1 cellular context compared by ENCODE assay signal in the genomic region with DNA sequence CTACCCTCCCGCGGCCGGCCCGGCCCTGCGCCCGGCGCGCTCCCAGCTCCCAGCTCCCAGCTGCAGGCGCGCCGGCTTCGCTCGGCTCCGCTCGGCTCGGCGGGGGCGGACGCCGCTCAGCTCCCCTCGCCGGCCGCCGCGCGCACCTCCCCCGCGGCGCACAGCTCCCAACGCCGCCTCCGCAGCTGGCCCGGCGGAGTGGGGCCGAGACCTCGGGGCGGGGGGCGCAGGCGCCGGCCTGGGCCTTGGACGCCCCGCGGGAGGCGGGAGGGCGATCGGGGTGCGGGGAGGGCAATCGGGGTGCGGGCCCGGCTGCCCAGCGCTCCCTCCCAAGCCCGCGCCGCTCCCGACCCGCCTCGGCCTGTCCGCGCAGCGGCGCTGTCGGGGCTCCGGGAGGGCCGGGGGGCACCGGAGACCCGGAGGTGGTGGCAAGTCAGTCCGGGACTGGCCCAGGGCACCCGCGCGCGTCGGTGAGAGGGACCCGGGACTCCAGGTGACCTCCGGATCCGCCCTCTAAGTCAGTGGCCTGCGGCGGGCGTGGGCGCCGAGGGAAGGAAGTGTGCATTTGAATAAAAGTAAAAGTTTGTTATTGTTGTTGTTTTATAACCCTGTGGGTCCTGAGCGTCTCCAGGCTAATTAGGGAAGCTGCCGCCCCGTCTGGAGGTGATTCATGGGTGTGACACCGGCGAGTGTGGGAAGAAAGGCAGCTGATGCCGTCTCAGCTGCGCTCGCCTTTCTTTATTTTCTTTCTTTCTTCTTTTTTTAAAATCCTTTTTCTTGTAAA.
TF ChIP-seq lines count a peak whose summit lies in the region.

A gene with protein sequence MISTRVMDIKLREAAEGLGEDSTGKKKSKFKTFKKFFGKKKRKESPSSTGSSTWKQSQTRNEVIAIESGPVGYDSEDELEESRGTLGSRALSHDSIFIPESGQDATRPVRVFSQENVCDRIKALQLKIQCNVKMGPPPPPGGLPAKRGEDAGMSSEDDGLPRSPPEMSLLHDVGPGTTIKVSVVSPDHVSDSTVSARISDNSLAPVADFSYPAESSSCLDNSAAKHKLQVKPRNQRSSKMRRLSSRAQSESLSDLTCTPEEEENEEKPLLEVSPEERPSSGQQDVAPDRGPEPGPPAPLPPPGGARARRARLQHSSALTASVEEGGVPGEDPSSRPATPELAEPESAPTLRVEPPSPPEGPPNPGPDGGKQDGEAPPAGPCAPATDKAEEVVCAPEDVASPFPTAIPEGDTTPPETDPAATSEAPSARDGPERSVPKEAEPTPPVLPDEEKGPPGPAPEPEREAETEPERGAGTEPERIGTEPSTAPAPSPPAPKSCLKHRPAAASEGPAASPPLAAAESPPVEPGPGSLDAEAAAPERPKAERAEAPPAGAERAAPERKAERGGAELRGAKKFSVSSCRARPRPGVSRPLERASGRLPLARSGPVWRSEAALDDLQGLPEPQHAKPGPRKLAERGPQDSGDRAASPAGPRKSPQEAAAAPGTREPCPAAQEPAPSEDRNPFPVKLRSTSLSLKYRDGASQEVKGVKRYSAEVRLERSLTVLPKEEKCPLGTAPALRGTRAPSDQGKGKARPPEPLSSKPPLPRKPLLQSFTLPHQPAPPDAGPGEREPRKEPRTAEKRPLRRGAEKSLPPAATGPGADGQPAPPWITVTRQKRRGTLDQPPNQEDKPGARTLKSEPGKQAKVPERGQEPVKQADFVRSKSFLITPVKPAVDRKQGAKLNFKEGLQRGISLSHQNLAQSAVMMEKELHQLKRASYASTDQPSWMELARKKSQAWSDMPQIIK (minus strand): TSS at position 93 of the 784 bp plus-strand sequence. CDS start 89,425 bp downstream, outside the sequence.

TF ChIP-seq in GM23338, 12 proteins besides CTCF, POLR2A, EP300 and RAD21 (continued from another document):
- TF ChIP-seq, protein P1, sequence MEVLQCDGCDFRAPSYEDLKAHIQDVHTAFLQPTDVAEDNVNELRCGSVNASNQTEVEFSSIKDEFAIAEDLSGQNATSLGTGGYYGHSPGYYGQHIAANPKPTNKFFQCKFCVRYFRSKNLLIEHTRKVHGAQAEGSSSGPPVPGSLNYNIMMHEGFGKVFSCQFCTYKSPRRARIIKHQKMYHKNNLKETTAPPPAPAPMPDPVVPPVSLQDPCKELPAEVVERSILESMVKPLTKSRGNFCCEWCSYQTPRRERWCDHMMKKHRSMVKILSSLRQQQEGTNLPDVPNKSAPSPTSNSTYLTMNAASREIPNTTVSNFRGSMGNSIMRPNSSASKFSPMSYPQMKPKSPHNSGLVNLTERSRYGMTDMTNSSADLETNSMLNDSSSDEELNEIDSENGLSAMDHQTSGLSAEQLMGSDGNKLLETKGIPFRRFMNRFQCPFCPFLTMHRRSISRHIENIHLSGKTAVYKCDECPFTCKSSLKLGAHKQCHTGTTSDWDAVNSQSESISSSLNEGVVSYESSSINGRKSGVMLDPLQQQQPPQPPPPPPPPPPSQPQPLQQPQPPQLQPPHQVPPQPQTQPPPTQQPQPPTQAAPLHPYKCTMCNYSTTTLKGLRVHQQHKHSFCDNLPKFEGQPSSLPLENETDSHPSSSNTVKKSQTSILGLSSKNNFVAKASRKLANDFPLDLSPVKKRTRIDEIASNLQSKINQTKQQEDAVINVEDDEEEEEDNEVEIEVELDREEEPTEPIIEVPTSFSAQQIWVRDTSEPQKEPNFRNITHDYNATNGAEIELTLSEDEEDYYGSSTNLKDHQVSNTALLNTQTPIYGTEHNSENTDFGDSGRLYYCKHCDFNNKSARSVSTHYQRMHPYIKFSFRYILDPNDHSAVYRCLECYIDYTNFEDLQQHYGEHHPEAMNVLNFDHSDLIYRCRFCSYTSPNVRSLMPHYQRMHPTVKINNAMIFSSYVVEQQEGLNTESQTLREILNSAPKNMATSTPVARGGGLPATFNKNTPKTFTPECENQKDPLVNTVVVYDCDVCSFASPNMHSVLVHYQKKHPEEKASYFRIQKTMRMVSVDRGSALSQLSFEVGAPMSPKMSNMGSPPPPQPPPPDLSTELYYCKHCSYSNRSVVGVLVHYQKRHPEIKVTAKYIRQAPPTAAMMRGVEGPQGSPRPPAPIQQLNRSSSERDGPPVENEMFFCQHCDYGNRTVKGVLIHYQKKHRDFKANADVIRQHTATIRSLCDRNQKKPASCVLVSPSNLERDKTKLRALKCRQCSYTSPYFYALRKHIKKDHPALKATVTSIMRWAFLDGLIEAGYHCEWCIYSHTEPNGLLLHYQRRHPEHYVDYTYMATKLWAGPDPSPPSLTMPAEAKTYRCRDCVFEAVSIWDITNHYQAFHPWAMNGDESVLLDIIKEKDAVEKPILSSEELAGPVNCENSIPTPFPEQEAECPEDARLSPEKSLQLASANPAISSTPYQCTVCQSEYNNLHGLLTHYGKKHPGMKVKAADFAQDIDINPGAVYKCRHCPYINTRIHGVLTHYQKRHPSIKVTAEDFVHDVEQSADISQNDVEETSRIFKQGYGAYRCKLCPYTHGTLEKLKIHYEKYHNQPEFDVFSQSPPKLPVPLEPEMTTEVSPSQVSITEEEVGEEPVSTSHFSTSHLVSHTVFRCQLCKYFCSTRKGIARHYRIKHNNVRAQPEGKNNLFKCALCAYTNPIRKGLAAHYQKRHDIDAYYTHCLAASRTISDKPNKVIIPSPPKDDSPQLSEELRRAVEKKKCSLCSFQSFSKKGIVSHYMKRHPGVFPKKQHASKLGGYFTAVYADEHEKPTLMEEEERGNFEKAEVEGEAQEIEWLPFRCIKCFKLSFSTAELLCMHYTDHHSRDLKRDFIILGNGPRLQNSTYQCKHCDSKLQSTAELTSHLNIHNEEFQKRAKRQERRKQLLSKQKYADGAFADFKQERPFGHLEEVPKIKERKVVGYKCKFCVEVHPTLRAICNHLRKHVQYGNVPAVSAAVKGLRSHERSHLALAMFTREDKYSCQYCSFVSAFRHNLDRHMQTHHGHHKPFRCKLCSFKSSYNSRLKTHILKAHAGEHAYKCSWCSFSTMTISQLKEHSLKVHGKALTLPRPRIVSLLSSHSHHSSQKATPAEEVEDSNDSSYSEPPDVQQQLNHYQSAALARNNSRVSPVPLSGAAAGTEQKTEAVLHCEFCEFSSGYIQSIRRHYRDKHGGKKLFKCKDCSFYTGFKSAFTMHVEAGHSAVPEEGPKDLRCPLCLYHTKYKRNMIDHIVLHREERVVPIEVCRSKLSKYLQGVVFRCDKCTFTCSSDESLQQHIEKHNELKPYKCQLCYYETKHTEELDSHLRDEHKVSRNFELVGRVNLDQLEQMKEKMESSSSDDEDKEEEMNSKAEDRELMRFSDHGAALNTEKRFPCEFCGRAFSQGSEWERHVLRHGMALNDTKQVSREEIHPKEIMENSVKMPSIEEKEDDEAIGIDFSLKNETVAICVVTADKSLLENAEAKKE (CRISPR knock-in tag; IDR thresholded peaks at IDR 0.05) = no peak
- no peak for TF ChIP-seq EZH2phosphoT487 (IDR thresholded peaks at IDR 0.05; ENCODE audit: unreplicated experiment)
- TF ChIP-seq, protein P2, sequence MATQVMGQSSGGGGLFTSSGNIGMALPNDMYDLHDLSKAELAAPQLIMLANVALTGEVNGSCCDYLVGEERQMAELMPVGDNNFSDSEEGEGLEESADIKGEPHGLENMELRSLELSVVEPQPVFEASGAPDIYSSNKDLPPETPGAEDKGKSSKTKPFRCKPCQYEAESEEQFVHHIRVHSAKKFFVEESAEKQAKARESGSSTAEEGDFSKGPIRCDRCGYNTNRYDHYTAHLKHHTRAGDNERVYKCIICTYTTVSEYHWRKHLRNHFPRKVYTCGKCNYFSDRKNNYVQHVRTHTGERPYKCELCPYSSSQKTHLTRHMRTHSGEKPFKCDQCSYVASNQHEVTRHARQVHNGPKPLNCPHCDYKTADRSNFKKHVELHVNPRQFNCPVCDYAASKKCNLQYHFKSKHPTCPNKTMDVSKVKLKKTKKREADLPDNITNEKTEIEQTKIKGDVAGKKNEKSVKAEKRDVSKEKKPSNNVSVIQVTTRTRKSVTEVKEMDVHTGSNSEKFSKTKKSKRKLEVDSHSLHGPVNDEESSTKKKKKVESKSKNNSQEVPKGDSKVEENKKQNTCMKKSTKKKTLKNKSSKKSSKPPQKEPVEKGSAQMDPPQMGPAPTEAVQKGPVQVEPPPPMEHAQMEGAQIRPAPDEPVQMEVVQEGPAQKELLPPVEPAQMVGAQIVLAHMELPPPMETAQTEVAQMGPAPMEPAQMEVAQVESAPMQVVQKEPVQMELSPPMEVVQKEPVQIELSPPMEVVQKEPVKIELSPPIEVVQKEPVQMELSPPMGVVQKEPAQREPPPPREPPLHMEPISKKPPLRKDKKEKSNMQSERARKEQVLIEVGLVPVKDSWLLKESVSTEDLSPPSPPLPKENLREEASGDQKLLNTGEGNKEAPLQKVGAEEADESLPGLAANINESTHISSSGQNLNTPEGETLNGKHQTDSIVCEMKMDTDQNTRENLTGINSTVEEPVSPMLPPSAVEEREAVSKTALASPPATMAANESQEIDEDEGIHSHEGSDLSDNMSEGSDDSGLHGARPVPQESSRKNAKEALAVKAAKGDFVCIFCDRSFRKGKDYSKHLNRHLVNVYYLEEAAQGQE (IDR thresholded peaks at IDR 0.05; ENCODE audit: unreplicated experiment) = no peak
